ENCODE assay signal across 9 cellular contexts in genomic region chr6:54992789-54993188, GRCh38.
A peak's percentile ranks its signal among the peaks of the same experiment; 100 is the strongest.
DNase-seq lines count a peak whose midpoint lies in the region; ATAC-seq and TF ChIP-seq lines count a peak whose summit lies in the region.
"Had no signal": no experiment of that assay in that cellular context is flagged by ENCODE, and none has a peak within 500 bp of the region (broad histone marks: within the 10 kb centered on the region; RNA-seq: fewer than 3 reads in every experiment).

No MANE protein-coding gene starts in this region.

- H3K27ac ChIP-seq in neural progenitor cell (no peak overlapping the region), ovary (no peak overlapping the region)
- H3K27ac ChIP-seq: SK-N-MC had no signal

- H3K27ac Mint-ChIP-seq in WTC11 (no peak overlapping the region), neural progenitor cell (no peak overlapping the region)

- no peaks in the 10 kb centered on the region for H3F3A ChIP-seq in neural progenitor cell (ENCODE audit: low read depth)

- no peak for TF ChIP-seq POLR2A in ovary (IDR thresholded peaks at IDR 0.05)

- POLR2A ChIA-PET in WTC11 (lab: Charles Lee): no interaction called here

- H3K9me3 Mint-ChIP-seq in WTC11: no peaks in the 10 kb centered on the region
- peaks cover 7% of the 10 kb centered on the region for H3K9me3 Mint-ChIP-seq in neural progenitor cell

- H3K4me1 ChIP-seq in neural progenitor cell: no peaks in the 10 kb centered on the region
- H3K4me1 ChIP-seq in ovary (ENCODE audit: insufficient read depth): no peaks in the 10 kb centered on the region

- H2AFZ ChIP-seq in neural progenitor cell (replicated peaks): no peak overlapping the region

- H3K36me3 ChIP-seq in neural progenitor cell: no peaks in the 10 kb centered on the region
- H3K36me3 ChIP-seq in ovary: no peaks in the 10 kb centered on the region

- no peaks in the 10 kb centered on the region for H3K36me3 Mint-ChIP-seq in WTC11
- H3K36me3 Mint-ChIP-seq in neural progenitor cell: peaks cover 2% of the 10 kb centered on the region

- peak; percentile 73 for ATAC-seq in GM18861 (IDR thresholded peaks at IDR 0.05; ENCODE audit: unreplicated experiment)
- peak; percentile 69 for ATAC-seq in HG03432 (IDR thresholded peaks at IDR 0.05; ENCODE audit: unreplicated experiment)
- ATAC-seq in WTC11: peak; percentile 93
- no peak for ATAC-seq in HG02870 (IDR thresholded peaks at IDR 0.05; ENCODE audit: unreplicated experiment)
- ATAC-seq in GM21515 (IDR thresholded peaks at IDR 0.05; ENCODE audit: unreplicated experiment): no peak

- H3K9me3 ChIP-seq in neural progenitor cell (ENCODE audit: low read depth) (no peaks in the 10 kb centered on the region), ovary (no peaks in the 10 kb centered on the region)

- no peaks in the 10 kb centered on the region for H3K27me3 Mint-ChIP-seq in WTC11 (ENCODE audit: low read depth)
- no peaks in the 10 kb centered on the region for H3K27me3 Mint-ChIP-seq in neural progenitor cell (ENCODE audit: insufficient read depth, low read depth)

- H3K4me1 Mint-ChIP-seq in WTC11 (no peaks in the 10 kb centered on the region), neural progenitor cell (peaks cover 7% of the 10 kb centered on the region)

- no peak for TF ChIP-seq EP300 in ovary (IDR thresholded peaks at IDR 0.05)

- peak; percentile 29 for DNase-seq in WTC11 (ENCODE audit: low spot score)
- DNase-seq in neural progenitor cell (ENCODE audit: low spot score): peak; percentile 14
- no peak for DNase-seq in cortex of kidney (lab: John Stamatoyannopoulos, UW)
- no peak for DNase-seq in ovary

- H3K79me2 ChIP-seq in neural progenitor cell (ENCODE audit: low read depth): no peaks in the 10 kb centered on the region

- no peak overlapping the region for H3K4me3 ChIP-seq in neural progenitor cell
- H3K4me3 ChIP-seq in ovary: no peak overlapping the region
- H3K4me3 ChIP-seq: SK-N-MC had no signal

- TF ChIP-seq CTCF in WTC11 (IDR thresholded peaks at IDR 0.05) (peak; percentile 50), neural progenitor cell (IDR thresholded peaks at IDR 0.05) (peak; percentile 49), ovary (IDR thresholded peaks at IDR 0.05) (no peak)

- CTCF ChIA-PET in WTC11 (lab: Charles Lee): interaction anchor here (0.7 to 2.7 kb wide), 6 partner anchors 76 to 372 kb away, joined by 3 to 27 read pairs (median 4); no protein-coding TSS in a partner anchor

- no peak overlapping the region for H3K9ac ChIP-seq in neural progenitor cell

- no peak overlapping the region for H3K4me2 ChIP-seq in neural progenitor cell

- H3K27me3 ChIP-seq in neural progenitor cell: no peaks in the 10 kb centered on the region
- H3K27me3 ChIP-seq in ovary: no peaks in the 10 kb centered on the region

- intact Hi-C loops in ovary (cut with DNase I): no loop called here

- H3K4me3 Mint-ChIP-seq in WTC11 (no peak overlapping the region), neural progenitor cell (no peak overlapping the region)

- no peaks in the 10 kb centered on the region for H4K20me1 ChIP-seq in neural progenitor cell (ENCODE audit: low read depth)

TF ChIP-seq in WTC11, 78 proteins besides CTCF, POLR2A, EP300 and RAD21:
- no peak for TF ChIP-seq ZNF121 (CRISPR knock-in tag; IDR thresholded peaks at IDR 0.05)
- no peak for TF ChIP-seq ELF4 (CRISPR knock-in tag; IDR thresholded peaks at IDR 0.05; ENCODE audit: low read depth)
- TF ChIP-seq TCF7 (CRISPR knock-in tag; IDR thresholded peaks at IDR 0.05; ENCODE audit: low read depth): no peak
- no peak for TF ChIP-seq ZNF281 (CRISPR knock-in tag; IDR thresholded peaks at IDR 0.05)
- no peak for TF ChIP-seq AFF4 (CRISPR knock-in tag; IDR thresholded peaks at IDR 0.05; ENCODE audit: borderline replicate concordance)
- no peak for TF ChIP-seq NFATC4 (CRISPR knock-in tag; IDR thresholded peaks at IDR 0.05)
- TF ChIP-seq AR (CRISPR knock-in tag; IDR thresholded peaks at IDR 0.05): no peak

Comparison
In these comparisons a context has a peak if more than half of its experiments do, and no peak if none do; other contexts are left out.
1. ATAC-seq: peak in GM18861 (single experiment), HG03432 (single experiment) and WTC11 (single experiment); none in HG02870 (single experiment) and GM21515 (single experiment).
2. DNase-seq: peak in WTC11 (single experiment) and neural progenitor cell (single experiment); none in cortex of kidney (single experiment) and ovary (0 of 5).
3. CTCF ChIP-seq: peak in WTC11 (single experiment) and neural progenitor cell (single experiment); none in ovary (0 of 3).